ENCODE assay signal across 9 cellular contexts in genomic region chr10:22816298-22816653, GRCh38.
DNase-seq lines count a peak whose midpoint lies in the region; ATAC-seq and TF ChIP-seq lines count a peak whose summit lies in the region.
"Had no signal": no experiment of that assay in that cellular context is flagged by ENCODE, and none has a peak within 500 bp of the region (broad histone marks: within the 10 kb centered on the region; RNA-seq: fewer than 3 reads in every experiment).

No MANE protein-coding gene starts in this region.

- CTCF ChIA-PET in activated CD8-positive, alpha-beta T cell treated with anti-CD3 and anti-CD28 coated beads for 36 hours (lab: Charles Lee) = no interaction called here
- CTCF ChIA-PET in activated CD8-positive, alpha-beta T cell treated with anti-CD3 and anti-CD28 coated beads, Interleukin-2, amount 10 ng/mL, durations not matched to agents 7 days and 5 days (lab: Charles Lee) = no interaction called here

- H3K4me1 Mint-ChIP-seq in activated CD8-positive, alpha-beta T cell treated with anti-CD3 and anti-CD28 coated beads for 36 hours (ENCODE audit: low read depth) = peaks cover 13% of the 10 kb centered on the region
- peaks cover 12% of the 10 kb centered on the region for H3K4me1 Mint-ChIP-seq in activated CD8-positive, alpha-beta T cell treated with anti-CD3 and anti-CD28 coated beads, Interleukin-2, amount 10 ng/mL, durations not matched to agents 7 days and 5 days (ENCODE audit: low read depth)
- peaks cover 0 to 10% of the 10 kb centered on the region in 2 donors for H3K4me1 Mint-ChIP-seq in stimulated activated naive B cell treated with anti-CD40 and anti-IgM and Interleukin-4, amounts not matched to agents 10 μg/mL and 1 μg/mL and 100 μg/mL, for 72 hours

- TF ChIP-seq CTCF in activated CD8-positive, alpha-beta T cell treated with anti-CD3 and anti-CD28 coated beads for 36 hours (IDR thresholded peaks at IDR 0.05) = no peak

- no peaks in the 10 kb centered on the region for H3K27me3 Mint-ChIP-seq in activated CD8-positive, alpha-beta T cell treated with anti-CD3 and anti-CD28 coated beads for 36 hours
- peaks cover 5% of the 10 kb centered on the region for H3K27me3 Mint-ChIP-seq in activated CD8-positive, alpha-beta T cell treated with anti-CD3 and anti-CD28 coated beads, Interleukin-2, amount 10 ng/mL, durations not matched to agents 7 days and 5 days (ENCODE audit: low read depth)
- peaks cover 0 to 10% of the 10 kb centered on the region in 2 donors for H3K27me3 Mint-ChIP-seq in stimulated activated naive B cell treated with anti-CD40 and anti-IgM and Interleukin-4, amounts not matched to agents 10 μg/mL and 1 μg/mL and 100 μg/mL, for 72 hours

- peak; percentile 18 for DNase-seq in activated CD8-positive, alpha-beta T cell treated with anti-CD3 and anti-CD28 coated beads for 36 hours
- no peak for DNase-seq in activated CD8-positive, alpha-beta T cell treated with anti-CD3 and anti-CD28 coated beads, Interleukin-2, amount 10 ng/mL, durations not matched to agents 7 days and 5 days
- no peak for DNase-seq in stimulated activated naive B cell treated with anti-CD40 and anti-IgM and Interleukin-4, amounts not matched to agents 10 μg/mL and 1 μg/mL and 100 μg/mL, for 72 hours
- DNase-seq in SK-N-DZ (ENCODE audit: low spot score) (no peak), NCI-H82 (lab: John Stamatoyannopoulos, UW) (no peak)
- DNase-seq: AML-193 had no signal

- no peaks in the 10 kb centered on the region for H3K9me3 Mint-ChIP-seq in activated CD8-positive, alpha-beta T cell treated with anti-CD3 and anti-CD28 coated beads for 36 hours
- no peaks in the 10 kb centered on the region for H3K9me3 Mint-ChIP-seq in activated CD8-positive, alpha-beta T cell treated with anti-CD3 and anti-CD28 coated beads, Interleukin-2, amount 10 ng/mL, durations not matched to agents 7 days and 5 days (ENCODE audit: insufficient read depth)
- no peaks in the 10 kb centered on the region for H3K9me3 Mint-ChIP-seq in stimulated activated naive B cell treated with anti-CD40 and anti-IgM and Interleukin-4, amounts not matched to agents 10 μg/mL and 1 μg/mL and 100 μg/mL, for 72 hours

- H3K4me3 Mint-ChIP-seq in activated CD8-positive, alpha-beta T cell treated with anti-CD3 and anti-CD28 coated beads for 36 hours = no peak overlapping the region
- H3K4me3 Mint-ChIP-seq in activated CD8-positive, alpha-beta T cell treated with anti-CD3 and anti-CD28 coated beads, Interleukin-2, amount 10 ng/mL, durations not matched to agents 7 days and 5 days = no peak overlapping the region
- H3K4me3 Mint-ChIP-seq in stimulated activated naive B cell treated with anti-CD40 and anti-IgM and Interleukin-4, amounts not matched to agents 10 μg/mL and 1 μg/mL and 100 μg/mL, for 72 hours = no peak overlapping the region

- H3K27ac Mint-ChIP-seq in activated CD8-positive, alpha-beta T cell treated with anti-CD3 and anti-CD28 coated beads for 36 hours = peak overlapping the region; percentile 59
- H3K27ac Mint-ChIP-seq in activated CD8-positive, alpha-beta T cell treated with anti-CD3 and anti-CD28 coated beads, Interleukin-2, amount 10 ng/mL, durations not matched to agents 7 days and 5 days = no peak overlapping the region
- no peak overlapping the region for H3K27ac Mint-ChIP-seq in stimulated activated naive B cell treated with anti-CD40 and anti-IgM and Interleukin-4, amounts not matched to agents 10 μg/mL and 1 μg/mL and 100 μg/mL, for 72 hours

- intact Hi-C loops in activated CD8-positive, alpha-beta T cell treated with anti-CD3 and anti-CD28 coated beads for 36 hours (cut with micrococcal nuclease) = no loop called here

- POLR2A ChIA-PET in activated CD8-positive, alpha-beta T cell treated with anti-CD3 and anti-CD28 coated beads for 36 hours (lab: Charles Lee) = no interaction called here
- POLR2A ChIA-PET in activated CD8-positive, alpha-beta T cell treated with anti-CD3 and anti-CD28 coated beads, Interleukin-2, amount 10 ng/mL, durations not matched to agents 7 days and 5 days (lab: Charles Lee) = no interaction called here

- peak; percentile 63 for ATAC-seq in activated CD8-positive, alpha-beta T cell treated with anti-CD3 and anti-CD28 coated beads for 36 hours
- ATAC-seq in activated CD8-positive, alpha-beta T cell treated with anti-CD3 and anti-CD28 coated beads, Interleukin-2, amount 10 ng/mL, durations not matched to agents 7 days and 5 days = no peak
- ATAC-seq in esophagus mucosa (peak; percentile 77), HG03571 (IDR thresholded peaks at IDR 0.05; ENCODE audit: unreplicated experiment) (no peak)
- ATAC-seq in stimulated activated naive B cell treated with anti-CD40 and anti-IgM and Interleukin-4, amounts not matched to agents 10 μg/mL and 1 μg/mL and 100 μg/mL, for 72 hours (replicated peaks) = peak; percentile 41 to 68

- no peaks in the 10 kb centered on the region for H3K36me3 Mint-ChIP-seq in activated CD8-positive, alpha-beta T cell treated with anti-CD3 and anti-CD28 coated beads for 36 hours (ENCODE audit: low read depth)
- no peaks in the 10 kb centered on the region for H3K36me3 Mint-ChIP-seq in activated CD8-positive, alpha-beta T cell treated with anti-CD3 and anti-CD28 coated beads, Interleukin-2, amount 10 ng/mL, durations not matched to agents 7 days and 5 days (ENCODE audit: low read depth)
- no peaks in the 10 kb centered on the region for H3K36me3 Mint-ChIP-seq in stimulated activated naive B cell treated with anti-CD40 and anti-IgM and Interleukin-4, amounts not matched to agents 10 μg/mL and 1 μg/mL and 100 μg/mL, for 72 hours

TF ChIP-seq in PFSK-1, 5 proteins besides CTCF, POLR2A, EP300 and RAD21:
- peak; percentile 27 for TF ChIP-seq FOXP2 (optimal IDR thresholded peaks at IDR 0.05; ENCODE audit: borderline replicate concordance, extremely low read depth, extremely low read length, insufficient read depth)
- TF ChIP-seq, protein P1, sequence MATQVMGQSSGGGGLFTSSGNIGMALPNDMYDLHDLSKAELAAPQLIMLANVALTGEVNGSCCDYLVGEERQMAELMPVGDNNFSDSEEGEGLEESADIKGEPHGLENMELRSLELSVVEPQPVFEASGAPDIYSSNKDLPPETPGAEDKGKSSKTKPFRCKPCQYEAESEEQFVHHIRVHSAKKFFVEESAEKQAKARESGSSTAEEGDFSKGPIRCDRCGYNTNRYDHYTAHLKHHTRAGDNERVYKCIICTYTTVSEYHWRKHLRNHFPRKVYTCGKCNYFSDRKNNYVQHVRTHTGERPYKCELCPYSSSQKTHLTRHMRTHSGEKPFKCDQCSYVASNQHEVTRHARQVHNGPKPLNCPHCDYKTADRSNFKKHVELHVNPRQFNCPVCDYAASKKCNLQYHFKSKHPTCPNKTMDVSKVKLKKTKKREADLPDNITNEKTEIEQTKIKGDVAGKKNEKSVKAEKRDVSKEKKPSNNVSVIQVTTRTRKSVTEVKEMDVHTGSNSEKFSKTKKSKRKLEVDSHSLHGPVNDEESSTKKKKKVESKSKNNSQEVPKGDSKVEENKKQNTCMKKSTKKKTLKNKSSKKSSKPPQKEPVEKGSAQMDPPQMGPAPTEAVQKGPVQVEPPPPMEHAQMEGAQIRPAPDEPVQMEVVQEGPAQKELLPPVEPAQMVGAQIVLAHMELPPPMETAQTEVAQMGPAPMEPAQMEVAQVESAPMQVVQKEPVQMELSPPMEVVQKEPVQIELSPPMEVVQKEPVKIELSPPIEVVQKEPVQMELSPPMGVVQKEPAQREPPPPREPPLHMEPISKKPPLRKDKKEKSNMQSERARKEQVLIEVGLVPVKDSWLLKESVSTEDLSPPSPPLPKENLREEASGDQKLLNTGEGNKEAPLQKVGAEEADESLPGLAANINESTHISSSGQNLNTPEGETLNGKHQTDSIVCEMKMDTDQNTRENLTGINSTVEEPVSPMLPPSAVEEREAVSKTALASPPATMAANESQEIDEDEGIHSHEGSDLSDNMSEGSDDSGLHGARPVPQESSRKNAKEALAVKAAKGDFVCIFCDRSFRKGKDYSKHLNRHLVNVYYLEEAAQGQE (IDR thresholded peaks at IDR 0.05; ENCODE audit: insufficient read depth in 1 of 2, low read depth in 2 of 2, low read length in 2 of 2) = no peak

Comparison
In these comparisons a context has a peak if more than half of its experiments do, and no peak if none do; other contexts are left out.
1. ATAC-seq: peak in activated CD8-positive, alpha-beta T cell treated with anti-CD3 and anti-CD28 coated beads for 36 hours (single experiment), esophagus mucosa (single experiment) and stimulated activated naive B cell treated with anti-CD40 and anti-IgM and Interleukin-4, amounts not matched to agents 10 μg/mL and 1 μg/mL and 100 μg/mL, for 72 hours (2 of 2); none in activated CD8-positive, alpha-beta T cell treated with anti-CD3 and anti-CD28 coated beads, Interleukin-2, amount 10 ng/mL, durations not matched to agents 7 days and 5 days (single experiment) and HG03571 (single experiment).